ENCODE assay signal across 11 cellular contexts in the genomic region with DNA sequence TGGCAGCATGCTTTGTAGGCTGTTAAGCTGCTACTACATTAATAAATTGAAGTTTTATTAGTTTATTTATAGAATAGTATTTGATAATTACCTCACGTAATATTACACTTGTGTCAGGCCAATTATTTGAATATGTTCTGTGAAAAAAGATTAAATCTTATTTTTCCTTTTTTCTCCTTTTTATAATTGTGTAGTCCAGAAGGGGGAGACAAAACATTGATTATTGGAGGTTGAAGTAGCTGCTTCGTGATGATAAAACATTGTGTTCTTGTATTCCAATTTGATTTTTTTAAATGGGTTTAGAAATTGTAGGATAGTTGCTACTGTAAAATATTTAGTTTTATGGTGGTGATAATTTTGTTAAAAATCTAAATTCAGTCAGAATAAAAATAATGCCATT.
DNase-seq lines count a peak whose midpoint lies in the region; ATAC-seq, FAIRE-seq and TF ChIP-seq lines count a peak whose summit lies in the region.
"Had no signal": no experiment of that assay in that cellular context is flagged by ENCODE, and none has a peak within 500 bp of the region (broad histone marks: within the 10 kb centered on the region; RNA-seq: fewer than 3 reads in every experiment).

No MANE protein-coding gene starts in this region.

- WGBS in heart right ventricle, 2 donors, result 31 to 35% methylated on average over 2 of the region's 2 CpGs
- WGBS in lower leg skin, 2 donors, result 24 to 27% methylated on average over 2 of the region's 2 CpGs

- H4K20me1 ChIP-seq in OCI-LY3 (ENCODE audit: insufficient read depth, low read length), result no peaks in the 10 kb centered on the region
- H4K20me1 ChIP-seq in fibroblast of lung (ENCODE audit: control insufficient read depth, extremely low read depth, insufficient read depth, low read length), result no peaks in the 10 kb centered on the region

- H3K27me3 ChIP-seq in heart right ventricle, result peaks cover 0 to 13% (median 0%) of the 10 kb centered on the region in 7 donors
- no peaks in the 10 kb centered on the region for H3K27me3 ChIP-seq in OCI-LY3 (ENCODE audit: low read depth, low read length)
- H3K27me3 ChIP-seq in fibroblast of lung (ENCODE audit: control insufficient read depth, insufficient read depth, low read length), result no peaks in the 10 kb centered on the region
- H3K27me3 ChIP-seq: ovary, thyroid gland had no signal

- H3K27ac ChIP-seq in heart right ventricle, result no peak overlapping the region
- no peak overlapping the region for H3K27ac ChIP-seq in OCI-LY3 (ENCODE audit: low read length)
- no peak overlapping the region for H3K27ac ChIP-seq in fibroblast of lung (ENCODE audit: insufficient read depth, low read length)
- H3K27ac ChIP-seq: ovary, thyroid gland had no signal

- H3K9me3 ChIP-seq in heart right ventricle, result no peaks in the 10 kb centered on the region
- no peaks in the 10 kb centered on the region for H3K9me3 ChIP-seq in OCI-LY3 (ENCODE audit: insufficient read depth, low read length)
- no peaks in the 10 kb centered on the region for H3K9me3 ChIP-seq in fibroblast of lung (ENCODE audit: control insufficient read depth, insufficient read depth, low read depth, low read length)
- H3K9me3 ChIP-seq: ovary, thyroid gland had no signal

- no peak overlapping the region for H2AFZ ChIP-seq in OCI-LY3 (ENCODE audit: low read depth, low read length)
- no peak overlapping the region for H2AFZ ChIP-seq in fibroblast of lung (ENCODE audit: low read length)

- DNase-seq in heart right ventricle (no peak), left ventricle myocardium superior (no peak), fibroblast of lung (ENCODE audit: low read depth in 2 of 2) (peak; percentile 8 to 48), urothelium cell line (ENCODE audit: low spot score) (peak; percentile 2), lower leg skin (ENCODE audit: low spot score in 2 of 2) (no peak), islet precursor cell (no peak)
- DNase-seq: T-cell, thyroid gland had no signal

- TF ChIP-seq POLR2A in lower leg skin (IDR thresholded peaks at IDR 0.05), result no peak

- H3K4me2 ChIP-seq in OCI-LY3 (ENCODE audit: low read length) (no peak overlapping the region), fibroblast of lung (ENCODE audit: extremely low read depth, insufficient read depth, low read length) (no peak overlapping the region)

- no peak for ATAC-seq in heart right ventricle
- ATAC-seq in left ventricle myocardium superior, result no peak
- no peak for ATAC-seq in GM18520 (IDR thresholded peaks at IDR 0.05; ENCODE audit: unreplicated experiment)
- ATAC-seq: T-cell had no signal

- H3K9ac ChIP-seq in OCI-LY3 (ENCODE audit: low read length), result no peak overlapping the region
- no peak overlapping the region for H3K9ac ChIP-seq in fibroblast of lung (ENCODE audit: insufficient read depth, low read length)

- FAIRE-seq in urothelium cell line (lab: Jason Lieb, UNC), result no peak

- TF ChIP-seq CTCF in heart right ventricle (IDR thresholded peaks at IDR 0.05), result peak in 8 of 9 donors; percentile 7 to 57 (median 46)
- TF ChIP-seq CTCF in OCI-LY3 (IDR thresholded peaks at IDR 0.05; ENCODE audit: low read depth, low read length), result peak; percentile 55
- TF ChIP-seq CTCF in fibroblast of lung (conservative IDR thresholded peaks at IDR 0.05 in 1 of 2, IDR thresholded peaks at IDR 0.05 in 1 of 2; ENCODE audit: low read depth in 1 of 2, low read length in 2 of 2), result peak in 1 of 2 donors; percentile 32
- TF ChIP-seq CTCF in lower leg skin (IDR thresholded peaks at IDR 0.05), result no peak

- intact Hi-C loops in heart right ventricle (cut with DNase I), result loop anchor here in 1 of 10 donors (10.0 kb wide), 1 partner anchor 74 kb away; no protein-coding TSS in a partner anchor
- intact Hi-C loops in left ventricle myocardium superior (cut with micrococcal nuclease), result no loop called here
- intact Hi-C loops in lower leg skin (cut with DNase I; ENCODE audit: low total_unique reads), result no loop called here

- H3K79me2 ChIP-seq in OCI-LY3 (ENCODE audit: low read length), result no peaks in the 10 kb centered on the region
- H3K79me2 ChIP-seq in fibroblast of lung (ENCODE audit: control insufficient read depth, insufficient read depth, low read length), result no peaks in the 10 kb centered on the region

- H3K4me3 ChIP-seq in heart right ventricle (no peak overlapping the region), OCI-LY3 (ENCODE audit: low read length) (no peak overlapping the region), fibroblast of lung (replicated peaks in 1 of 4; ENCODE audit: control extremely low read depth in 1 of 4, insufficient read depth in 1 of 4, low read depth in 3 of 4, low read length in 4 of 4) (no peak overlapping the region), lower leg skin (ENCODE audit: low read depth, poor library complexity, severe bottlenecking) (no peak overlapping the region)
- H3K4me3 ChIP-seq: ovary, thyroid gland had no signal

- peaks cover 0 to 12% (median 0%) of the 10 kb centered on the region in 9 donors for H3K4me1 ChIP-seq in heart right ventricle
- H3K4me1 ChIP-seq in OCI-LY3 (ENCODE audit: low read length), result no peaks in the 10 kb centered on the region
- H3K4me1 ChIP-seq in fibroblast of lung (ENCODE audit: control insufficient read depth, extremely low read depth, insufficient read depth, low read length), result no peaks in the 10 kb centered on the region
- H3K4me1 ChIP-seq: thyroid gland had no signal

- H3K36me3 ChIP-seq in heart right ventricle (no peaks in the 10 kb centered on the region), OCI-LY3 (replicated peaks; ENCODE audit: low read depth, low read length) (no peaks in the 10 kb centered on the region), fibroblast of lung (ENCODE audit: control insufficient read depth, insufficient read depth, low read length) (no peaks in the 10 kb centered on the region)
- H3K36me3 ChIP-seq: ovary, thyroid gland had no signal

Comparison
In these comparisons a context has a peak if more than half of its experiments do, and no peak if none do; other contexts are left out.
1. DNase-seq: peak in fibroblast of lung (2 of 2) and urothelium cell line (single experiment); none in heart right ventricle (0 of 2), left ventricle myocardium superior (single experiment), lower leg skin (0 of 2) and islet precursor cell (single experiment).
2. CTCF ChIP-seq: peak in heart right ventricle (8 of 9) and OCI-LY3 (single experiment); none in lower leg skin (0 of 3).